In genomic region chr16:66881560-66881959, GRCh38 we compare ENCODE assay signal across 1 cellular context.
TF ChIP-seq lines count a peak whose summit lies in the region.

No MANE protein-coding gene starts in this region.

TF ChIP-seq in GM12878, 131 proteins besides CTCF, POLR2A, EP300 and RAD21:
- TF ChIP-seq IRF3 (IDR thresholded peaks at IDR 0.05) = no peak
- no peak for TF ChIP-seq ASH2L (IDR thresholded peaks at IDR 0.05; ENCODE audit: borderline replicate concordance, low read depth)
- TF ChIP-seq YBX1 (IDR thresholded peaks at IDR 0.05) = no peak
- TF ChIP-seq ZBTB11 (CRISPR knock-in tag; IDR thresholded peaks at IDR 0.05) = no peak
